23 cellular contexts compared by ENCODE assay signal in the genomic region with DNA sequence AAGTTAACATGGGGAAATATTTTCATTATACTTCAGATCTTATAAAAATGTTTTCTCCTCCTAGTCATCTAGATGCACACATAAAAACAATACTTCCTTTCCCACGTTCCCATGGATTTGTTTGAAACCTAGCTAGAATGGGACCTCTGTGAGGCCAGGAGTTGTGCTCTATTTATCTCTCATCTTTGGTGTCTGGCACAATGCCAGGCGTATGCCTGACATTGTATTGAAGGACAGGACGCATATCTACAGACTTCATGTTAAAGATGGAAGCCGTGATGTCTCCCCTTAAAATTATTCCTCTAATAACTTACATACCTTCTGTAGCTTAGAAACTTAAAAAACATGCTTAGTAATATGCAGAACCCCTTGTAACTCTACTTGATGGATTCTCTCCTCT.
"Had no signal": no experiment of that assay in that cellular context is flagged by ENCODE, and none has a peak within 500 bp of the region (broad histone marks: within the 10 kb centered on the region; RNA-seq: fewer than 3 reads in every experiment).

No MANE protein-coding gene starts in this region.

- H3K79me2 ChIP-seq: hepatocyte had no signal

- H3K4me1 Mint-ChIP-seq: immature natural killer cell; naive thymus-derived CD4-positive, alpha-beta T cell had no signal

- H3K4me2 ChIP-seq: hepatocyte had no signal

- H3K4me3 ChIP-seq: coronary artery, dorsolateral prefrontal cortex, esophagus muscularis mucosa, gastroesophageal sphincter, heart left ventricle, hepatocyte, lower lobe of right lung had no signal

- H3K36me3 ChIP-seq: esophagus muscularis mucosa, gastroesophageal sphincter, heart left ventricle, lower lobe of right lung had no signal

- H3K27me3 Mint-ChIP-seq: naive thymus-derived CD4-positive, alpha-beta T cell had no signal

- H3K27ac ChIP-seq: coronary artery, dorsolateral prefrontal cortex, esophagus muscularis mucosa, foreskin keratinocyte, gastroesophageal sphincter, heart left ventricle, hepatocyte, lower lobe of right lung had no signal

- H3K27ac Mint-ChIP-seq: immature natural killer cell; naive thymus-derived CD4-positive, alpha-beta T cell had no signal

- H3K36me3 Mint-ChIP-seq: immature natural killer cell; naive thymus-derived CD4-positive, alpha-beta T cell had no signal

- H3K4me3 Mint-ChIP-seq: immature natural killer cell; naive thymus-derived CD4-positive, alpha-beta T cell had no signal

- ATAC-seq: foreskin keratinocyte; gastroesophageal sphincter; heart left ventricle; left colon; left lobe of liver; left ventricle myocardium superior; lower lobe of right lung; naive thymus-derived CD4-positive, alpha-beta T cell had no signal

- FAIRE-seq: colon, endothelial cell of umbilical vein, frontal cortex, kidney had no signal

- DNase-seq: dermis blood vessel endothelial cell; dorsolateral prefrontal cortex; effector CD4-positive, alpha-beta T cell; effector memory CD4-positive, alpha-beta T cell; foreskin keratinocyte; heart left ventricle; hypothalamus; immature natural killer cell; islet precursor cell; kidney; left colon; left ventricle myocardium superior; lower lobe of right lung; midbrain; naive thymus-derived CD4-positive, alpha-beta T cell had no signal

- H3K4me1 ChIP-seq: esophagus muscularis mucosa, foreskin keratinocyte, gastroesophageal sphincter, heart left ventricle, lower lobe of right lung had no signal

- H2AFZ ChIP-seq: hepatocyte had no signal

- H3K27me3 ChIP-seq: esophagus muscularis mucosa, foreskin keratinocyte, gastroesophageal sphincter, heart left ventricle, hepatocyte had no signal

- H3K9me3 ChIP-seq: esophagus muscularis mucosa, gastroesophageal sphincter, heart left ventricle, lower lobe of right lung had no signal
